In genomic region chr13:23865898-23866297, GRCh38 we compare ENCODE assay signal across 22 cellular contexts. TPM values are rescaled to one million over a fixed set of nuclear protein-coding genes. Genes with fewer than 3 reads are reported as not detected.
"Had no signal": no experiment of that assay in that cellular context is flagged by ENCODE, and none has a peak within 500 bp of the region (broad histone marks: within the 10 kb centered on the region; RNA-seq: fewer than 3 reads in every experiment).

No MANE protein-coding gene starts in this region.

- H3K27me3 Mint-ChIP-seq: activated CD8-positive, alpha-beta memory T cell treated with anti-CD3 and anti-CD28 coated beads, Interleukin-2, amount 10 ng/mL, durations not matched to agents 7 days and 5 days; activated naive CD8-positive, alpha-beta T cell; naive thymus-derived CD8-positive, alpha-beta T cell had no signal

- ATAC-seq: activated CD8-positive, alpha-beta memory T cell treated with anti-CD3 and anti-CD28 coated beads, Interleukin-2, amount 10 ng/mL, durations not matched to agents 7 days and 5 days; activated T-cell treated with anti-CD3 and anti-CD28 coated beads, Interleukin-2, amount 50 U/mL, for 4 hours; esophagus mucosa; naive thymus-derived CD8-positive, alpha-beta T cell had no signal

- H3K9me3 ChIP-seq: breast epithelium, lower lobe of right lung, neutrophil, right atrium auricular region, stomach, thoracic aorta had no signal

- H3K36me3 ChIP-seq: breast epithelium, neutrophil, right atrium auricular region, thoracic aorta had no signal

- H3K4me3 Mint-ChIP-seq: activated CD8-positive, alpha-beta memory T cell treated with anti-CD3 and anti-CD28 coated beads, Interleukin-2, amount 10 ng/mL, durations not matched to agents 7 days and 5 days; activated naive CD8-positive, alpha-beta T cell; activated T-cell treated with anti-CD3 and anti-CD28 coated beads, Interleukin-2, amount 50 U/mL, for 4 hours; naive thymus-derived CD8-positive, alpha-beta T cell had no signal

- H3K4me3 ChIP-seq: breast epithelium, dorsolateral prefrontal cortex, lower lobe of right lung, right atrium auricular region, skin epidermis, stomach, thoracic aorta had no signal

- H3K4me1 ChIP-seq: breast epithelium had no signal

- H3K27me3 ChIP-seq: breast epithelium, dorsolateral prefrontal cortex, neutrophil, right atrium auricular region, stomach had no signal

- DNase-seq: activated CD4-positive, alpha-beta T cell treated with anti-CD3 and anti-CD28 coated beads, Interleukin-2, amount 50 U/mL, for 48 hours; activated CD4-positive, CD25-positive, alpha-beta regulatory T cell treated with anti-CD3 and anti-CD28 coated beads, Interleukin-2, amount 50 U/mL, for 72 hours; activated CD8-positive, alpha-beta memory T cell treated with anti-CD3 and anti-CD28 coated beads, Interleukin-2, amount 10 ng/mL, durations not matched to agents 7 days and 5 days; activated gamma-delta T cell; activated T-cell treated with anti-CD3 and anti-CD28 coated beads, Interleukin-2, amount 50 U/mL, for 4 hours; anterior cingulate cortex; dorsolateral prefrontal cortex; lower lobe of right lung; naive thymus-derived CD8-positive, alpha-beta T cell; posterior cingulate gyrus; stimulated activated CD4-positive, alpha-beta T cell treated with anti-CD3 and anti-CD28 coated beads, Interleukin-4, amount 100 ng/mL, for 4 hours; stomach had no signal

- H3K27ac ChIP-seq: breast epithelium, dorsolateral prefrontal cortex, lower lobe of right lung, neutrophil, right atrium auricular region, stomach, thoracic aorta had no signal

- H3K9me3 Mint-ChIP-seq: activated T-cell treated with anti-CD3 and anti-CD28 coated beads, Interleukin-2, amount 50 U/mL, for 4 hours; naive thymus-derived CD8-positive, alpha-beta T cell had no signal

- H3K27ac Mint-ChIP-seq: activated CD8-positive, alpha-beta memory T cell treated with anti-CD3 and anti-CD28 coated beads, Interleukin-2, amount 10 ng/mL, durations not matched to agents 7 days and 5 days; activated naive CD8-positive, alpha-beta T cell had no signal

RNA-seq across cellular contexts. Expression of gene C1QTNF9B, which starts 31.4 kb away (rescaled TPM):
- total RNA-seq: activated CD8-positive, alpha-beta memory T cell treated with anti-CD3 and anti-CD28 coated beads, Interleukin-2, amount 10 ng/mL, durations not matched to agents 7 days and 5 days; activated T-cell treated with anti-CD3 and anti-CD28 coated beads, Interleukin-2, amount 50 U/mL, for 4 hours; cerebellum; esophagus mucosa; glomerular endothelial cell; lower lobe of right lung; mononuclear cell; naive thymus-derived CD8-positive, alpha-beta T cell; stomach; thoracic aorta had no signal
- polyA plus RNA-seq: naive thymus-derived CD8-positive, alpha-beta T cell; stomach had no signal
